In the genomic region with DNA sequence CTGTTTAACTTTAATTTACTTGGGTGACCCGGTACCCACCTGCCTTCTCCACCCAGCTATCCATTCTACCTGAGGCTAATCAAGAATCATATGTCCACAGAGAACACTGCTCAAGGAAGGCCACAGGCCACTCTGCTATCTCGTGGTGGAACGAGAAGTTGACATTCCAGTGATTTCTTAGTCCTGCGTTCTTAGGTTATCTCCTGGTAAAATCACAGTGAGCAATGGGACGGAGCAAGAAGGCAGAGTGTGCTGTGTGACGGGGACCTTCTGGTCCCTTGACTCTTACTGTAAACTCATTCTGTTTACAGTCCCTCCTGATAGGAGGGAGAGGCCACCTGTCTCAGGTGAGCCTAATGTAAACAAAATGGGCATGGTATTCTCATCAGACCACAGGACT, we compare ENCODE assay signal across 16 cellular contexts.
"Had no signal": no experiment of that assay in that cellular context is flagged by ENCODE, and none has a peak within 500 bp of the region (broad histone marks: within the 10 kb centered on the region; RNA-seq: fewer than 3 reads in every experiment).

No MANE protein-coding gene starts in this region.

- H3K9me3 ChIP-seq: psoas muscle, SJSA1 had no signal

- H3K4me3 ChIP-seq: lung, psoas muscle, SJSA1 had no signal

- H3K27ac ChIP-seq: psoas muscle, SJSA1 had no signal

- DNase-seq: activated CD4-positive, alpha-beta T cell treated with anti-CD3 and anti-CD28 coated beads for 1 hour; activated CD4-positive, alpha-beta T cell treated with anti-CD3 and anti-CD28 coated beads, Interleukin-2, amount 50 U/mL, for 48 hours; activated CD8-positive, alpha-beta memory T cell treated with anti-CD3 and anti-CD28 coated beads, Interleukin-2, amount 10 ng/mL, durations not matched to agents 7 days and 5 days; activated gamma-delta T cell treated with Interleukin-2 at 50 U/mL for 16 hours; activated naive CD8-positive, alpha-beta T cell treated with anti-CD3 and anti-CD28 coated beads for 36 hours; activated T-cell treated with anti-CD3 and anti-CD28 coated beads, Interleukin-2, amount 50 U/mL, for 4 hours; foreskin melanocyte; kidney; naive thymus-derived CD4-positive, alpha-beta T cell; nucleus accumbens; psoas muscle; stimulated activated CD4-positive, alpha-beta T cell treated with anti-CD3 and anti-CD28 coated beads, Interleukin-15, amount 100 ng/mL, for 24 hours; stimulated activated CD4-positive, alpha-beta T cell treated with anti-CD3 and anti-CD28 coated beads, Interleukin-4, amount 100 ng/mL, for 24 hours; stimulated activated naive CD8-positive, alpha-beta T cell treated with anti-CD3 and anti-CD28 coated beads, Interleukin-15, amount 100 ng/mL, for 72 hours had no signal

- H3K27me3 ChIP-seq: SJSA1 had no signal

- ATAC-seq: activated CD8-positive, alpha-beta memory T cell treated with anti-CD3 and anti-CD28 coated beads, Interleukin-2, amount 10 ng/mL, durations not matched to agents 7 days and 5 days; naive thymus-derived CD4-positive, alpha-beta T cell; psoas muscle; stimulated activated naive CD8-positive, alpha-beta T cell treated with anti-CD3 and anti-CD28 coated beads, Interleukin-15, amount 100 ng/mL, for 72 hours had no signal
